Comparison of ENCODE assay signal across 1 cellular context in genomic region chr6:3226422-3227362, GRCh38.
TF ChIP-seq lines count a peak whose summit lies in the region.

No MANE protein-coding gene starts in this region.

TF ChIP-seq in K562, 482 proteins besides CTCF, POLR2A, EP300 and RAD21 (continued from another document):
- TF ChIP-seq ARID4B (CRISPR knock-in tag; IDR thresholded peaks at IDR 0.05) (0 out of 2 replicates have a peak, but pooled peaks have one; percentile 41), TCFL5 (CRISPR knock-in tag; conservative IDR thresholded peaks at IDR 0.05) (no peak), ATF6 (CRISPR knock-in tag; IDR thresholded peaks at IDR 0.05) (0 out of 2 replicates have a peak, but pooled peaks have one; percentile 4), CBX2 (IDR thresholded peaks at IDR 0.05; ENCODE audit: insufficient read depth, low read length, poor library complexity, severe bottlenecking) (no peak), CREBBP (IDR thresholded peaks at IDR 0.05; ENCODE audit: low read depth, low read length) (no peak), ZNF143 (CRISPR knock-in tag; IDR thresholded peaks at IDR 0.05) (no peak), ZNF134 (CRISPR knock-in tag; conservative IDR thresholded peaks at IDR 0.05) (no peak), WHSC1 (IDR thresholded peaks at IDR 0.05; ENCODE audit: low read length) (no peak), TOE1 (IDR thresholded peaks at IDR 0.05; ENCODE audit: borderline replicate concordance) (no peak), TOE1 (CRISPR knock-in tag; IDR thresholded peaks at IDR 0.05; ENCODE audit: borderline replicate concordance, low read depth) (peak; percentile 36; the same call in 1 of the 2 replicates), POU5F1 (IDR thresholded peaks at IDR 0.05; ENCODE audit: borderline replicate concordance, low read depth, low read length, partially characterized antibody) (no peak), ZNF140 (CRISPR knock-in tag; IDR thresholded peaks at IDR 0.05) (no peak), AFF1 (IDR thresholded peaks at IDR 0.05; ENCODE audit: low read depth in 1 of 2, partially characterized antibody in 2 of 2) (no peak), CBFB (CRISPR knock-in tag; IDR thresholded peaks at IDR 0.05) (0 out of 2 replicates have a peak, but pooled peaks have one; percentile 59), KLF16 (IDR thresholded peaks at IDR 0.05) (peak; percentile 22; the same call in 1 of the 2 replicates), ZNF76 (CRISPR knock-in tag; IDR thresholded peaks at IDR 0.05; ENCODE audit: borderline replicate concordance) (no peak), SRSF7 (optimal IDR thresholded peaks at IDR 0.05; ENCODE audit: low read depth, low read length) (no peak), ZBTB12 (CRISPR knock-in tag; IDR thresholded peaks at IDR 0.05) (no peak), SREBF1 (IDR thresholded peaks at IDR 0.05; ENCODE audit: borderline replicate concordance, low read depth, low read length) (no peak), MTA3 (IDR thresholded peaks at IDR 0.05; ENCODE audit: borderline replicate concordance) (0 out of 2 replicates have a peak, but pooled peaks have one; percentile 41), FOXK1 (CRISPR knock-in tag; IDR thresholded peaks at IDR 0.05; ENCODE audit: borderline replicate concordance) (no peak), KDM5B (IDR thresholded peaks at IDR 0.05; ENCODE audit: insufficient replicate concordance, low read depth, low read length) (peak; percentile 52), HDAC2 (IDR thresholded peaks at IDR 0.05) (peak; percentile 24; the same call in 1 of the 2 replicates), NR2C2 (CRISPR knock-in tag; IDR thresholded peaks at IDR 0.05) (0 out of 2 replicates have a peak, but pooled peaks have one; percentile 34), NR2C2 (tag; IDR thresholded peaks at IDR 0.05) (no peak), ZNF583 (CRISPR knock-in tag; IDR thresholded peaks at IDR 0.05) (no peak), FOXO4 (CRISPR knock-in tag; IDR thresholded peaks at IDR 0.05) (no peak), ZBTB17 (CRISPR knock-in tag; IDR thresholded peaks at IDR 0.05) (no peak), TEAD1 (CRISPR knock-in tag; IDR thresholded peaks at IDR 0.05) (0 out of 4 replicates have a peak, but pooled peaks of 1 of the 2 experiments have one; percentile 10), BCOR (IDR thresholded peaks at IDR 0.05) (0 out of 2 replicates have a peak, but pooled peaks have one; percentile 12), ATF1 (CRISPR knock-in tag; IDR thresholded peaks at IDR 0.05) (no peak), ATF1 (tag; IDR thresholded peaks at IDR 0.05) (peak; percentile 27; the same call in 1 of the 2 replicates), NUFIP1 (IDR thresholded peaks at IDR 0.05; ENCODE audit: partially characterized antibody) (no peak), ZNF121 (CRISPR knock-in tag; conservative IDR thresholded peaks at IDR 0.05) (no peak)
